Comparison of ENCODE assay signal across 14 cellular contexts in genomic region chr1:222010306-222010705, GRCh38.
DNase-seq lines count a peak whose midpoint lies in the region; ATAC-seq and TF ChIP-seq lines count a peak whose summit lies in the region.
"Had no signal": no experiment of that assay in that cellular context is flagged by ENCODE, and none has a peak within 500 bp of the region (broad histone marks: within the 10 kb centered on the region; RNA-seq: fewer than 3 reads in every experiment).

No MANE protein-coding gene starts in this region.

- no peak for TF ChIP-seq CTCF in LNCaP clone FGC (IDR thresholded peaks at IDR 0.05; ENCODE audit: control insufficient read depth, extremely low read depth, insufficient read depth)

- ATAC-seq in esophagus mucosa (peak; percentile 72), GM21528 (IDR thresholded peaks at IDR 0.05; ENCODE audit: low FRiP score, unreplicated experiment) (no peak)

- peak; percentile 23 for DNase-seq in NCI-H510A treated with DMSO at 0.1 percent for 48 hours (lab: John Stamatoyannopoulos, UW)
- no peak for DNase-seq in NCI-H510A (lab: John Stamatoyannopoulos, UW)
- DNase-seq in LNCaP clone FGC (ENCODE audit: low read depth): peak; percentile 81
- peak; percentile 21 for DNase-seq in NCI-H345 treated with DMSO at 0.1 percent for 48 hours (lab: John Stamatoyannopoulos, UW; ENCODE audit: unreplicated experiment)
- no peak for DNase-seq in NCI-H1092 (lab: John Stamatoyannopoulos, UW)
- DNase-seq in stimulated activated naive CD4-positive, alpha-beta T cell treated with Interleukin-2 at 50 U/mL for 16 hours (lab: John Stamatoyannopoulos, UW): no peak
- DNase-seq: H9, KG1, NCI-H2107, NCI-H226, NCI-H82, T-helper 1 cell had no signal

- no peak overlapping the region for H3K4me3 ChIP-seq in LNCaP clone FGC (ENCODE audit: low read depth, low read length)

Comparison
In these comparisons a context has a peak if more than half of its experiments do, and no peak if none do; other contexts are left out.
1. DNase-seq: peak in NCI-H510A treated with DMSO at 0.1 percent for 48 hours (single experiment), LNCaP clone FGC (single experiment) and NCI-H345 treated with DMSO at 0.1 percent for 48 hours (single experiment); none in NCI-H510A (single experiment), NCI-H1092 (single experiment) and stimulated activated naive CD4-positive, alpha-beta T cell treated with Interleukin-2 at 50 U/mL for 16 hours (single experiment).